Comparison of ENCODE assay signal across 2 cellular contexts in genomic region chr17:18356624-18357023, GRCh38.
TF ChIP-seq lines count a peak whose summit lies in the region.

No MANE protein-coding gene starts in this region.

TF ChIP-seq in liver, 16 proteins besides CTCF, POLR2A, EP300 and RAD21:
- TF ChIP-seq, protein P1, sequence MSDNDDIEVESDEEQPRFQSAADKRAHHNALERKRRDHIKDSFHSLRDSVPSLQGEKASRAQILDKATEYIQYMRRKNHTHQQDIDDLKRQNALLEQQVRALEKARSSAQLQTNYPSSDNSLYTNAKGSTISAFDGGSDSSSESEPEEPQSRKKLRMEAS (IDR thresholded peaks at IDR 0.05): peak; percentile 88
- TF ChIP-seq TAF1 (conservative IDR thresholded peaks at IDR 0.05): no peak
- no peak for TF ChIP-seq GABPA (IDR thresholded peaks at IDR 0.05 in 1 of 2, conservative IDR thresholded peaks at IDR 0.05 in 1 of 2)
- peak; percentile 47 to 76 for TF ChIP-seq RXRA (IDR thresholded peaks at IDR 0.05)
- peak; percentile 91 for TF ChIP-seq FOXA2 (IDR thresholded peaks at IDR 0.05)
- peak in 1 of 2 donors; percentile 19 for TF ChIP-seq JUND (IDR thresholded peaks at IDR 0.05)
- TF ChIP-seq FOXA1 (IDR thresholded peaks at IDR 0.05): peak; percentile 79
- TF ChIP-seq, protein P2, sequence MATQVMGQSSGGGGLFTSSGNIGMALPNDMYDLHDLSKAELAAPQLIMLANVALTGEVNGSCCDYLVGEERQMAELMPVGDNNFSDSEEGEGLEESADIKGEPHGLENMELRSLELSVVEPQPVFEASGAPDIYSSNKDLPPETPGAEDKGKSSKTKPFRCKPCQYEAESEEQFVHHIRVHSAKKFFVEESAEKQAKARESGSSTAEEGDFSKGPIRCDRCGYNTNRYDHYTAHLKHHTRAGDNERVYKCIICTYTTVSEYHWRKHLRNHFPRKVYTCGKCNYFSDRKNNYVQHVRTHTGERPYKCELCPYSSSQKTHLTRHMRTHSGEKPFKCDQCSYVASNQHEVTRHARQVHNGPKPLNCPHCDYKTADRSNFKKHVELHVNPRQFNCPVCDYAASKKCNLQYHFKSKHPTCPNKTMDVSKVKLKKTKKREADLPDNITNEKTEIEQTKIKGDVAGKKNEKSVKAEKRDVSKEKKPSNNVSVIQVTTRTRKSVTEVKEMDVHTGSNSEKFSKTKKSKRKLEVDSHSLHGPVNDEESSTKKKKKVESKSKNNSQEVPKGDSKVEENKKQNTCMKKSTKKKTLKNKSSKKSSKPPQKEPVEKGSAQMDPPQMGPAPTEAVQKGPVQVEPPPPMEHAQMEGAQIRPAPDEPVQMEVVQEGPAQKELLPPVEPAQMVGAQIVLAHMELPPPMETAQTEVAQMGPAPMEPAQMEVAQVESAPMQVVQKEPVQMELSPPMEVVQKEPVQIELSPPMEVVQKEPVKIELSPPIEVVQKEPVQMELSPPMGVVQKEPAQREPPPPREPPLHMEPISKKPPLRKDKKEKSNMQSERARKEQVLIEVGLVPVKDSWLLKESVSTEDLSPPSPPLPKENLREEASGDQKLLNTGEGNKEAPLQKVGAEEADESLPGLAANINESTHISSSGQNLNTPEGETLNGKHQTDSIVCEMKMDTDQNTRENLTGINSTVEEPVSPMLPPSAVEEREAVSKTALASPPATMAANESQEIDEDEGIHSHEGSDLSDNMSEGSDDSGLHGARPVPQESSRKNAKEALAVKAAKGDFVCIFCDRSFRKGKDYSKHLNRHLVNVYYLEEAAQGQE (IDR thresholded peaks at IDR 0.05): no peak
- TF ChIP-seq, protein P3, sequence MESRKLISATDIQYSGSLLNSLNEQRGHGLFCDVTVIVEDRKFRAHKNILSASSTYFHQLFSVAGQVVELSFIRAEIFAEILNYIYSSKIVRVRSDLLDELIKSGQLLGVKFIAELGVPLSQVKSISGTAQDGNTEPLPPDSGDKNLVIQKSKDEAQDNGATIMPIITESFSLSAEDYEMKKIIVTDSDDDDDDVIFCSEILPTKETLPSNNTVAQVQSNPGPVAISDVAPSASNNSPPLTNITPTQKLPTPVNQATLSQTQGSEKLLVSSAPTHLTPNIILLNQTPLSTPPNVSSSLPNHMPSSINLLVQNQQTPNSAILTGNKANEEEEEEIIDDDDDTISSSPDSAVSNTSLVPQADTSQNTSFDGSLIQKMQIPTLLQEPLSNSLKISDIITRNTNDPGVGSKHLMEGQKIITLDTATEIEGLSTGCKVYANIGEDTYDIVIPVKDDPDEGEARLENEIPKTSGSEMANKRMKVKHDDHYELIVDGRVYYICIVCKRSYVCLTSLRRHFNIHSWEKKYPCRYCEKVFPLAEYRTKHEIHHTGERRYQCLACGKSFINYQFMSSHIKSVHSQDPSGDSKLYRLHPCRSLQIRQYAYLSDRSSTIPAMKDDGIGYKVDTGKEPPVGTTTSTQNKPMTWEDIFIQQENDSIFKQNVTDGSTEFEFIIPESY (IDR thresholded peaks at IDR 0.05): peak; percentile 53
- no peak for TF ChIP-seq NR2F2 (IDR thresholded peaks at IDR 0.05)
- TF ChIP-seq HNF4G (IDR thresholded peaks at IDR 0.05): no peak
- TF ChIP-seq EGR1 (IDR thresholded peaks at IDR 0.05; ENCODE audit: low read depth in 2 of 2): peak in 1 of 2 donors; percentile 15
- TF ChIP-seq HNF4A (conservative IDR thresholded peaks at IDR 0.05): peak in 1 of 2 donors; percentile 67
- TF ChIP-seq YY1 (IDR thresholded peaks at IDR 0.05): peak; percentile 69
- TF ChIP-seq SP1 (IDR thresholded peaks at IDR 0.05): peak; percentile 58
- TF ChIP-seq ATF3 (IDR thresholded peaks at IDR 0.05): no peak

TF ChIP-seq in HepG2, 621 proteins besides CTCF, POLR2A, EP300 and RAD21:
- TF ChIP-seq ZNF660 (CRISPR knock-in tag; IDR thresholded peaks at IDR 0.05; ENCODE audit: borderline replicate concordance, low read depth) (no peak), ATF7 (IDR thresholded peaks at IDR 0.05) (no peak), ATF7 (CRISPR knock-in tag; IDR thresholded peaks at IDR 0.05) (no peak), ZNF180 (CRISPR knock-in tag; IDR thresholded peaks at IDR 0.05; ENCODE audit: borderline replicate concordance, low read depth) (no peak), HMGA1 (CRISPR knock-in tag; conservative IDR thresholded peaks at IDR 0.05) (no peak), KAT8 (CRISPR knock-in tag; IDR thresholded peaks at IDR 0.05) (no peak), CBX2 (IDR thresholded peaks at IDR 0.05; ENCODE audit: low read depth, low read length) (no peak), CBX2 (CRISPR knock-in tag; IDR thresholded peaks at IDR 0.05; ENCODE audit: low read depth) (no peak), PRPF4 (IDR thresholded peaks at IDR 0.05; ENCODE audit: low read depth, low read length, poor library complexity, severe bottlenecking) (no peak), KDM3A (CRISPR knock-in tag; IDR thresholded peaks at IDR 0.05; ENCODE audit: low read depth) (no peak), ZNF75D (CRISPR knock-in tag; IDR thresholded peaks at IDR 0.05; ENCODE audit: borderline replicate concordance) (no peak), PLRG1 (conservative IDR thresholded peaks at IDR 0.05) (no peak), ZNF207 (IDR thresholded peaks at IDR 0.05; ENCODE audit: borderline replicate concordance) (no peak), HDAC2 (CRISPR knock-in tag; IDR thresholded peaks at IDR 0.05) (no peak), MATR3 (CRISPR knock-in tag; IDR thresholded peaks at IDR 0.05) (no peak)
